Comparison of ENCODE assay signal across 1 cellular context in genomic region chr5:143606043-143606752, GRCh38.
TF ChIP-seq lines count a peak whose summit lies in the region.

No MANE protein-coding gene starts in this region.

TF ChIP-seq in GM23338, 12 proteins besides CTCF, POLR2A, EP300 and RAD21 (continued from another document):
- TF ChIP-seq ZNF114 (CRISPR knock-in tag; IDR thresholded peaks at IDR 0.05), result no peak
TF ChIP-seq in GM23338: peak in this region for 0.
